Comparison of ENCODE assay signal across 17 cellular contexts in genomic region chr17:41932821-41933389, GRCh38. TPM values are rescaled to one million over a fixed set of nuclear protein-coding genes. Genes with fewer than 3 reads are reported as not detected.
DNase-seq lines count a peak whose midpoint lies in the region; ATAC-seq and TF ChIP-seq lines count a peak whose summit lies in the region.
"Had no signal": no experiment of that assay in that cellular context is flagged by ENCODE, and none has a peak within 500 bp of the region (broad histone marks: within the 10 kb centered on the region; RNA-seq: fewer than 3 reads in every experiment).

No MANE protein-coding gene starts in this region.

- peak overlapping the region; percentile 50 for H3K27ac Mint-ChIP-seq in activated naive CD8-positive, alpha-beta T cell
- no peak overlapping the region for H3K27ac Mint-ChIP-seq in activated naive CD8-positive, alpha-beta T cell treated with anti-CD3 and anti-CD28 coated beads, Interleukin-2, amount 50 U/mL, for 24 hours
- peak overlapping the region; percentile 82 for H3K27ac Mint-ChIP-seq in activated CD4-positive, alpha-beta memory T cell treated with anti-CD3 and anti-CD28 coated beads, Interleukin-2, amount 10 ng/mL, durations not matched to agents 7 days and 5 days
- H3K27ac Mint-ChIP-seq in stimulated activated naive B cell treated with anti-CD40 and anti-IgM and Interleukin-4, amounts not matched to agents 10 μg/mL and 1 μg/mL and 100 μg/mL, for 72 hours = peak overlapping the region; percentile 73
- H3K27ac Mint-ChIP-seq: HFFc6 had no signal

- no peaks in the 10 kb centered on the region for H3K36me3 Mint-ChIP-seq in activated naive CD8-positive, alpha-beta T cell
- H3K36me3 Mint-ChIP-seq in activated naive CD8-positive, alpha-beta T cell treated with anti-CD3 and anti-CD28 coated beads, Interleukin-2, amount 50 U/mL, for 24 hours (ENCODE audit: low read depth) = no peaks in the 10 kb centered on the region
- H3K36me3 Mint-ChIP-seq in activated CD4-positive, alpha-beta memory T cell treated with anti-CD3 and anti-CD28 coated beads, Interleukin-2, amount 10 ng/mL, durations not matched to agents 7 days and 5 days (ENCODE audit: low read depth) = peaks cover 2% of the 10 kb centered on the region
- no peaks in the 10 kb centered on the region for H3K36me3 Mint-ChIP-seq in stimulated activated naive B cell treated with anti-CD40 and anti-IgM and Interleukin-4, amounts not matched to agents 10 μg/mL and 1 μg/mL and 100 μg/mL, for 72 hours

- no peaks in the 10 kb centered on the region for H3K9me3 Mint-ChIP-seq in activated naive CD8-positive, alpha-beta T cell (ENCODE audit: low read depth)
- no peaks in the 10 kb centered on the region for H3K9me3 Mint-ChIP-seq in activated naive CD8-positive, alpha-beta T cell treated with anti-CD3 and anti-CD28 coated beads, Interleukin-2, amount 50 U/mL, for 24 hours
- no peaks in the 10 kb centered on the region for H3K9me3 Mint-ChIP-seq in activated CD4-positive, alpha-beta memory T cell treated with anti-CD3 and anti-CD28 coated beads, Interleukin-2, amount 10 ng/mL, durations not matched to agents 7 days and 5 days
- H3K9me3 Mint-ChIP-seq in stimulated activated naive B cell treated with anti-CD40 and anti-IgM and Interleukin-4, amounts not matched to agents 10 μg/mL and 1 μg/mL and 100 μg/mL, for 72 hours = no peaks in the 10 kb centered on the region
- H3K9me3 Mint-ChIP-seq: HFFc6 had no signal

- H3K9me3 ChIP-seq in esophagus squamous epithelium = no peaks in the 10 kb centered on the region
- no peaks in the 10 kb centered on the region for H3K9me3 ChIP-seq in colonic mucosa
- H3K9me3 ChIP-seq: testis had no signal

- ATAC-seq in activated naive CD8-positive, alpha-beta T cell treated with anti-CD3 and anti-CD28 coated beads, Interleukin-2, amount 50 U/mL, for 24 hours = no peak
- no peak for ATAC-seq in stimulated activated naive B cell treated with anti-CD40 and anti-IgM and Interleukin-4, amounts not matched to agents 10 μg/mL and 1 μg/mL and 100 μg/mL, for 72 hours (replicated peaks)
- ATAC-seq: esophagus mucosa had no signal

- no peak for DNase-seq in activated naive CD8-positive, alpha-beta T cell treated with anti-CD3 and anti-CD28 coated beads, Interleukin-2, amount 50 U/mL, for 24 hours
- DNase-seq in NOMO-1 treated with dmso at 0.1 percent for 144 hours (lab: John Stamatoyannopoulos, UW; ENCODE audit: unreplicated experiment) (peak; percentile 78), DMS 273 treated with DMSO at 0.1 percent for 48 hours (lab: John Stamatoyannopoulos, UW) (no peak), esophagus squamous epithelium (lab: John Stamatoyannopoulos, UW) (no peak), colonic mucosa (no peak)
- peak; percentile 23 for DNase-seq in activated CD4-positive, alpha-beta memory T cell treated with anti-CD3 and anti-CD28 coated beads, Interleukin-2, amount 10 ng/mL, durations not matched to agents 7 days and 5 days
- DNase-seq in stimulated activated naive B cell treated with anti-CD40 and anti-IgM and Interleukin-4, amounts not matched to agents 10 μg/mL and 1 μg/mL and 100 μg/mL, for 72 hours = no peak
- DNase-seq: ACHN, HFFc6, kidney glomerular epithelial cell, NCI-H1436, NCI-H510A, T-helper 9 cell, testis had no signal

- H3K9ac ChIP-seq in colonic mucosa (ENCODE audit: low read depth in 2 of 2, low read length in 2 of 2) = no peak overlapping the region

- CTCF ChIA-PET in activated CD4-positive, alpha-beta memory T cell treated with anti-CD3 and anti-CD28 coated beads, Interleukin-2, amount 10 ng/mL, durations not matched to agents 7 days and 5 days (lab: Charles Lee) = interaction anchor here (0.6 to 1.4 kb wide), 9 partner anchors 14 to 793 kb away, joined by 3 to 5 read pairs (median 4); partner anchors contain the start of gene ACLY

- H3K4me3 ChIP-seq in esophagus squamous epithelium (no peak overlapping the region), colonic mucosa (no peak overlapping the region)
- H3K4me3 ChIP-seq: testis had no signal

- H3K27me3 Mint-ChIP-seq in activated naive CD8-positive, alpha-beta T cell = no peaks in the 10 kb centered on the region
- H3K27me3 Mint-ChIP-seq in activated naive CD8-positive, alpha-beta T cell treated with anti-CD3 and anti-CD28 coated beads, Interleukin-2, amount 50 U/mL, for 24 hours = no peaks in the 10 kb centered on the region
- no peaks in the 10 kb centered on the region for H3K27me3 Mint-ChIP-seq in activated CD4-positive, alpha-beta memory T cell treated with anti-CD3 and anti-CD28 coated beads, Interleukin-2, amount 10 ng/mL, durations not matched to agents 7 days and 5 days
- H3K27me3 Mint-ChIP-seq in stimulated activated naive B cell treated with anti-CD40 and anti-IgM and Interleukin-4, amounts not matched to agents 10 μg/mL and 1 μg/mL and 100 μg/mL, for 72 hours = no peaks in the 10 kb centered on the region

- peaks cover 23% of the 10 kb centered on the region for H3K4me1 Mint-ChIP-seq in activated naive CD8-positive, alpha-beta T cell (ENCODE audit: low read depth)
- H3K4me1 Mint-ChIP-seq in activated naive CD8-positive, alpha-beta T cell treated with anti-CD3 and anti-CD28 coated beads, Interleukin-2, amount 50 U/mL, for 24 hours = peaks cover 24% of the 10 kb centered on the region
- H3K4me1 Mint-ChIP-seq in activated CD4-positive, alpha-beta memory T cell treated with anti-CD3 and anti-CD28 coated beads, Interleukin-2, amount 10 ng/mL, durations not matched to agents 7 days and 5 days = peaks cover 49% of the 10 kb centered on the region
- H3K4me1 Mint-ChIP-seq in stimulated activated naive B cell treated with anti-CD40 and anti-IgM and Interleukin-4, amounts not matched to agents 10 μg/mL and 1 μg/mL and 100 μg/mL, for 72 hours = peaks cover 15 to 28% of the 10 kb centered on the region in 2 donors

- 21 to 26% methylated on average over 2 of the region's 2 CpGs for WGBS in esophagus squamous epithelium, 2 donors

- H3K27ac ChIP-seq in esophagus squamous epithelium (no peak overlapping the region), colonic mucosa (no peak overlapping the region)
- H3K27ac ChIP-seq: RWPE1, testis had no signal

- TF ChIP-seq POLR2A in esophagus squamous epithelium (IDR thresholded peaks at IDR 0.05) = no peak

- no peak overlapping the region for H3K4me3 Mint-ChIP-seq in activated naive CD8-positive, alpha-beta T cell
- no peak overlapping the region for H3K4me3 Mint-ChIP-seq in activated naive CD8-positive, alpha-beta T cell treated with anti-CD3 and anti-CD28 coated beads, Interleukin-2, amount 50 U/mL, for 24 hours
- peak overlapping the region; percentile 25 for H3K4me3 Mint-ChIP-seq in activated CD4-positive, alpha-beta memory T cell treated with anti-CD3 and anti-CD28 coated beads, Interleukin-2, amount 10 ng/mL, durations not matched to agents 7 days and 5 days
- H3K4me3 Mint-ChIP-seq in stimulated activated naive B cell treated with anti-CD40 and anti-IgM and Interleukin-4, amounts not matched to agents 10 μg/mL and 1 μg/mL and 100 μg/mL, for 72 hours = no peak overlapping the region
- H3K4me3 Mint-ChIP-seq: HFFc6 had no signal

- no peaks in the 10 kb centered on the region for H3K36me3 ChIP-seq in esophagus squamous epithelium
- no peaks in the 10 kb centered on the region for H3K36me3 ChIP-seq in colonic mucosa

- H3K27me3 ChIP-seq in esophagus squamous epithelium (no peaks in the 10 kb centered on the region), colonic mucosa (no peaks in the 10 kb centered on the region)
- H3K27me3 ChIP-seq: testis had no signal

- TF ChIP-seq CTCF in esophagus squamous epithelium (IDR thresholded peaks at IDR 0.05) (no peak), colonic mucosa (IDR thresholded peaks at IDR 0.05) (no peak)

- intact Hi-C loops in esophagus squamous epithelium (cut with DNase I) (no loop called here), colonic mucosa (cut with DNase I) (no loop called here)

- POLR2A ChIA-PET in activated CD4-positive, alpha-beta memory T cell treated with anti-CD3 and anti-CD28 coated beads, Interleukin-2, amount 10 ng/mL, durations not matched to agents 7 days and 5 days (lab: Charles Lee) = interaction anchor here (0.9 to 7.9 kb wide), 5 partner anchors 10 to 180 kb away, joined by 3 to 108 read pairs (median 5); partner anchors contain the start of genes ACLY, CNP and DHX58

- H3K4me1 ChIP-seq in esophagus squamous epithelium (peaks cover 0 to 21% (median 0%) of the 10 kb centered on the region in 3 donors), colonic mucosa (peaks cover 5% of the 10 kb centered on the region)

RNA-seq across cellular contexts. Expression of gene ODAD4, which starts 2.5 kb away (rescaled TPM):
- 1 to 10 TPM; 1.7 to 2.0 TPM for total RNA-seq in activated CD4-positive, alpha-beta memory T cell treated with anti-CD3 and anti-CD28 coated beads, Interleukin-2, amount 10 ng/mL, durations not matched to agents 7 days and 5 days
- total RNA-seq in esophagus squamous epithelium (under 1 TPM in 1 of 4 donors, not detected in 3; 0.38 TPM), colonic mucosa (under 1 TPM; 0.15 to 0.19 TPM)
- total RNA-seq: esophagus mucosa had no signal

RNA-seq across cellular contexts. Expression of gene ACLY, which starts 14.2 kb away (rescaled TPM):
- total RNA-seq in activated CD4-positive, alpha-beta memory T cell treated with anti-CD3 and anti-CD28 coated beads, Interleukin-2, amount 10 ng/mL, durations not matched to agents 7 days and 5 days = 100 to 1,000 TPM; 177 to 183 TPM
- total RNA-seq in esophagus squamous epithelium = 100 to 1,000 TPM in 1 of 4 donors, 10 to 100 TPM in 3; 51.5 to 121 (median 62.7) TPM
- total RNA-seq in colonic mucosa = 100 to 1,000 TPM; 135 to 145 TPM

RNA-seq across cellular contexts. Expression of gene CNP, which starts 33.7 kb away (rescaled TPM):
- 10 to 100 TPM; 89.8 to 91.0 TPM for total RNA-seq in activated CD4-positive, alpha-beta memory T cell treated with anti-CD3 and anti-CD28 coated beads, Interleukin-2, amount 10 ng/mL, durations not matched to agents 7 days and 5 days
- 10 to 100 TPM; 45.3 to 66.0 (median 53.0) TPM for total RNA-seq in esophagus squamous epithelium
- total RNA-seq in colonic mucosa = 10 to 100 TPM; 44.7 to 49.4 TPM

Comparison
In these comparisons a context has a peak if more than half of its experiments do, and no peak if none do; other contexts are left out.
1. DNase-seq: peak in NOMO-1 treated with dmso at 0.1 percent for 144 hours (single experiment) and activated CD4-positive, alpha-beta memory T cell treated with anti-CD3 and anti-CD28 coated beads, Interleukin-2, amount 10 ng/mL, durations not matched to agents 7 days and 5 days (single experiment); none in activated naive CD8-positive, alpha-beta T cell treated with anti-CD3 and anti-CD28 coated beads, Interleukin-2, amount 50 U/mL, for 24 hours (single experiment), stimulated activated naive B cell treated with anti-CD40 and anti-IgM and Interleukin-4, amounts not matched to agents 10 μg/mL and 1 μg/mL and 100 μg/mL, for 72 hours (single experiment), DMS 273 treated with DMSO at 0.1 percent for 48 hours (single experiment), esophagus squamous epithelium (single experiment) and colonic mucosa (single experiment).